1 cellular context compared by ENCODE assay signal in genomic region chr17:78991906-78992532, GRCh38.
TF ChIP-seq lines count a peak whose summit lies in the region.

No MANE protein-coding gene starts in this region.

TF ChIP-seq in IMR-90, 13 proteins besides CTCF, POLR2A, EP300 and RAD21:
- TF ChIP-seq, protein P1, sequence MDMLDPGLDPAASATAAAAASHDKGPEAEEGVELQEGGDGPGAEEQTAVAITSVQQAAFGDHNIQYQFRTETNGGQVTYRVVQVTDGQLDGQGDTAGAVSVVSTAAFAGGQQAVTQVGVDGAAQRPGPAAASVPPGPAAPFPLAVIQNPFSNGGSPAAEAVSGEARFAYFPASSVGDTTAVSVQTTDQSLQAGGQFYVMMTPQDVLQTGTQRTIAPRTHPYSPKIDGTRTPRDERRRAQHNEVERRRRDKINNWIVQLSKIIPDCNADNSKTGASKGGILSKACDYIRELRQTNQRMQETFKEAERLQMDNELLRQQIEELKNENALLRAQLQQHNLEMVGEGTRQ (IDR thresholded peaks at IDR 0.05; ENCODE audit: low read depth, low read length), result no peak
- TF ChIP-seq CEBPB (IDR thresholded peaks at IDR 0.05; ENCODE audit: low read depth, low read length) (no peak), SMC3 (IDR thresholded peaks at IDR 0.05; ENCODE audit: low read depth, low read length) (no peak), MAFK (IDR thresholded peaks at IDR 0.05; ENCODE audit: low read depth, low read length) (no peak), MXI1 (IDR thresholded peaks at IDR 0.05; ENCODE audit: borderline replicate concordance, low read depth, low read length) (no peak), MAZ (IDR thresholded peaks at IDR 0.05; ENCODE audit: borderline replicate concordance, low read depth, low read length) (no peak), CHD1 (IDR thresholded peaks at IDR 0.05; ENCODE audit: low read depth, low read length) (no peak), FOS (IDR thresholded peaks at IDR 0.05; ENCODE audit: low read depth, low read length) (no peak), RFX5 (IDR thresholded peaks at IDR 0.05; ENCODE audit: low read depth, low read length) (no peak), ELK1 (IDR thresholded peaks at IDR 0.05; ENCODE audit: borderline replicate concordance, low read depth, low read length) (no peak), BHLHE40 (IDR thresholded peaks at IDR 0.05; ENCODE audit: low read depth, low read length) (no peak), NFE2L2 (IDR thresholded peaks at IDR 0.05; ENCODE audit: low read depth, low read length) (no peak), RCOR1 (IDR thresholded peaks at IDR 0.05; ENCODE audit: insufficient replicate concordance, low read length) (no peak)
